ENCODE assay signal across 12 cellular contexts in genomic region chr1:26318338-26319064, GRCh38. TPM values are rescaled to one million over a fixed set of nuclear protein-coding genes. Genes with fewer than 3 reads are reported as not detected.
DNase-seq lines count a peak whose midpoint lies in the region; ATAC-seq lines count a peak whose summit lies in the region.
"Had no signal": no experiment of that assay in that cellular context is flagged by ENCODE, and none has a peak within 500 bp of the region (broad histone marks: within the 10 kb centered on the region; RNA-seq: fewer than 3 reads in every experiment).

No MANE protein-coding gene starts in this region.

- DNase-seq in activated CD4-positive, alpha-beta T cell treated with anti-CD3 and anti-CD28 coated beads for 36 hours: peak; percentile 81
- no peak for DNase-seq in activated CD4-positive, alpha-beta T cell treated with anti-CD3 and anti-CD28 coated beads, Interleukin-2, amount 50 U/mL, for 1 hour
- peak; percentile 82 for DNase-seq in activated CD4-positive, alpha-beta memory T cell treated with anti-CD3 and anti-CD28 coated beads for 36 hours
- DNase-seq in left lobe of liver (ENCODE audit: low spot score) (no peak), NCI-H526 treated with DMSO at 0.1 percent for 48 hours (lab: John Stamatoyannopoulos, UW) (no peak), middle frontal gyrus (ENCODE audit: extremely low spot score, low spot score) (no peak)
- DNase-seq: NCI-H345 had no signal

- peaks cover 9 to 48% (median 25%) of the 10 kb centered on the region in 5 donors for H3K4me1 ChIP-seq in subcutaneous abdominal adipose tissue (ENCODE audit: control insufficient read depth in 5 of 5, insufficient read depth in 5 of 5, low read length in 5 of 5)

- peaks cover 31% of the 10 kb centered on the region for H3K36me3 Mint-ChIP-seq in activated CD4-positive, alpha-beta T cell treated with anti-CD3 and anti-CD28 coated beads for 36 hours (ENCODE audit: low read depth)
- H3K36me3 Mint-ChIP-seq in activated CD4-positive, alpha-beta memory T cell treated with anti-CD3 and anti-CD28 coated beads for 36 hours: peaks cover 25% of the 10 kb centered on the region

- H3K27me3 Mint-ChIP-seq in activated CD4-positive, alpha-beta T cell treated with anti-CD3 and anti-CD28 coated beads for 36 hours: no peaks in the 10 kb centered on the region
- no peaks in the 10 kb centered on the region for H3K27me3 Mint-ChIP-seq in activated CD4-positive, alpha-beta memory T cell treated with anti-CD3 and anti-CD28 coated beads for 36 hours

- peak overlapping the region in 3 of 5 donors; percentile 1 to 21 (median 2) for H3K9ac ChIP-seq in subcutaneous abdominal adipose tissue (ENCODE audit: low read length in 5 of 5)

- POLR2A ChIA-PET in activated CD4-positive, alpha-beta T cell treated with anti-CD3 and anti-CD28 coated beads for 36 hours (lab: Charles Lee): interaction anchor here (0.5 to 3.6 kb wide), 10 partner anchors 11 to 758 kb away, joined by 3 to 25 read pairs (median 3); partner anchors contain the start of genes AUNIP, HMGN2, PDIK1L and UBXN11
- POLR2A ChIA-PET in activated CD4-positive, alpha-beta memory T cell treated with anti-CD3 and anti-CD28 coated beads for 36 hours (lab: Charles Lee): interaction anchor here (0.9 to 7.0 kb wide), 7 partner anchors 9 to 84 kb away, joined by 3 to 100 read pairs (median 10); partner anchors contain the start of genes CEP85, SH3BGRL3 and UBXN11

- no peaks in the 10 kb centered on the region for H3K9me3 Mint-ChIP-seq in activated CD4-positive, alpha-beta T cell treated with anti-CD3 and anti-CD28 coated beads for 36 hours (ENCODE audit: low read depth)
- H3K9me3 Mint-ChIP-seq in activated CD4-positive, alpha-beta memory T cell treated with anti-CD3 and anti-CD28 coated beads for 36 hours: no peaks in the 10 kb centered on the region

- CTCF ChIA-PET in activated CD4-positive, alpha-beta T cell treated with anti-CD3 and anti-CD28 coated beads for 36 hours (lab: Charles Lee): interaction anchor here (0.7 to 12.7 kb wide), 11 partner anchors 9 to 284 kb away, joined by 3 to 399 read pairs (median 4); partner anchors contain the start of genes CEP85, SH3BGRL3, UBXN11 and ZNF593
- CTCF ChIA-PET in activated CD4-positive, alpha-beta memory T cell treated with anti-CD3 and anti-CD28 coated beads for 36 hours (lab: Charles Lee): interaction anchor here (0.8 to 23.7 kb wide), 9 partner anchors 11 to 174 kb away, joined by 3 to 886 read pairs (median 12); partner anchors contain the start of genes C1orf232, CEP85, SH3BGRL3 and UBXN11

- H3K27me3 ChIP-seq in subcutaneous abdominal adipose tissue (ENCODE audit: control insufficient read depth in 5 of 5, insufficient read depth in 4 of 5, low read length in 5 of 5): peaks cover 0 to 5% (median 0%) of the 10 kb centered on the region in 5 donors

- peaks cover 75% of the 10 kb centered on the region for H3K4me1 Mint-ChIP-seq in activated CD4-positive, alpha-beta T cell treated with anti-CD3 and anti-CD28 coated beads for 36 hours
- H3K4me1 Mint-ChIP-seq in activated CD4-positive, alpha-beta memory T cell treated with anti-CD3 and anti-CD28 coated beads for 36 hours (ENCODE audit: low read depth): peaks cover 59% of the 10 kb centered on the region

- peak overlapping the region in 2 of 5 donors; percentile 28 for H3K4me3 ChIP-seq in subcutaneous abdominal adipose tissue (ENCODE audit: low read depth in 1 of 5, low read length in 5 of 5)

- peak overlapping the region; percentile 89 for H3K4me3 Mint-ChIP-seq in activated CD4-positive, alpha-beta T cell treated with anti-CD3 and anti-CD28 coated beads for 36 hours
- H3K4me3 Mint-ChIP-seq in activated CD4-positive, alpha-beta memory T cell treated with anti-CD3 and anti-CD28 coated beads for 36 hours: peak overlapping the region; percentile 91

- H3K27ac Mint-ChIP-seq in activated CD4-positive, alpha-beta T cell treated with anti-CD3 and anti-CD28 coated beads for 36 hours: peak overlapping the region; percentile 92
- H3K27ac Mint-ChIP-seq in activated CD4-positive, alpha-beta memory T cell treated with anti-CD3 and anti-CD28 coated beads for 36 hours: peak overlapping the region; percentile 91

- no peaks in the 10 kb centered on the region for H3K9me3 ChIP-seq in subcutaneous abdominal adipose tissue (ENCODE audit: control insufficient read depth in 5 of 5, low read length in 5 of 5)

- ATAC-seq in activated CD4-positive, alpha-beta T cell treated with anti-CD3 and anti-CD28 coated beads for 36 hours: peak; percentile 21
- ATAC-seq in left lobe of liver (peak; percentile 9), HG03521 (IDR thresholded peaks at IDR 0.05; ENCODE audit: unreplicated experiment) (no peak)

- no peaks in the 10 kb centered on the region for H3K36me3 ChIP-seq in subcutaneous abdominal adipose tissue (ENCODE audit: control insufficient read depth in 5 of 5, insufficient read depth in 5 of 5, low read length in 5 of 5)

- intact Hi-C loops in activated CD4-positive, alpha-beta T cell treated with anti-CD3 and anti-CD28 coated beads for 36 hours (cut with DNase I, micrococcal nuclease): loop anchor here (1.0 to 5.0 kb wide), 4 partner anchors 11 to 281 kb away; partner anchors contain the start of genes HMGN2 (in 1 of the 2) and SH3BGRL3 (in 1 of the 2)
- intact Hi-C loops in activated CD4-positive, alpha-beta memory T cell treated with anti-CD3 and anti-CD28 coated beads for 36 hours (cut with micrococcal nuclease): loop anchor here (1.0 to 10.0 kb wide), 2 partner anchors 10 to 226 kb away; no protein-coding TSS in a partner anchor

- H3K27ac ChIP-seq in subcutaneous abdominal adipose tissue (ENCODE audit: low read depth, low read length): no peak overlapping the region

RNA-seq across cellular contexts. Expression of gene CD52, which starts 0.7 kb away (rescaled TPM):
- 100 to 1,000 TPM; 216 to 217 TPM for total RNA-seq in activated CD4-positive, alpha-beta T cell treated with anti-CD3 and anti-CD28 coated beads for 36 hours
- total RNA-seq in activated CD4-positive, alpha-beta memory T cell treated with anti-CD3 and anti-CD28 coated beads for 36 hours: 100 to 1,000 TPM; 261 to 291 TPM
- 3.0 TPM for total RNA-seq in left lobe of liver
- total RNA-seq: A673, fibroblast of lung, renal cortical epithelial cell had no signal

RNA-seq across cellular contexts. Expression of gene UBXN11, which starts 12.1 kb away (rescaled TPM):
- total RNA-seq in activated CD4-positive, alpha-beta T cell treated with anti-CD3 and anti-CD28 coated beads for 36 hours: 10 to 100 TPM; 19.4 to 22.2 TPM
- total RNA-seq in activated CD4-positive, alpha-beta memory T cell treated with anti-CD3 and anti-CD28 coated beads for 36 hours: 10 to 100 TPM; 24.5 to 26.1 TPM
- 7.8 TPM for total RNA-seq in left lobe of liver

RNA-seq across cellular contexts. Expression of gene CRYBG2, which starts 35.4 kb away (rescaled TPM):
- 1 to 10 TPM; 1.5 to 1.6 TPM for total RNA-seq in activated CD4-positive, alpha-beta T cell treated with anti-CD3 and anti-CD28 coated beads for 36 hours
- total RNA-seq in activated CD4-positive, alpha-beta memory T cell treated with anti-CD3 and anti-CD28 coated beads for 36 hours: 1 to 10 TPM; 1.3 to 1.6 TPM
- total RNA-seq in left lobe of liver: 0.18 TPM
- total RNA-seq: A673, fibroblast of lung had no signal

RNA-seq across cellular contexts. Expression of gene SH3BGRL3, which starts 38.6 kb away (rescaled TPM):
- 100 to 1,000 TPM; 267 to 381 TPM for total RNA-seq in activated CD4-positive, alpha-beta T cell treated with anti-CD3 and anti-CD28 coated beads for 36 hours
- total RNA-seq in activated CD4-positive, alpha-beta memory T cell treated with anti-CD3 and anti-CD28 coated beads for 36 hours: 100 to 1,000 TPM; 305 to 320 TPM
- total RNA-seq in left lobe of liver: 31.5 TPM

RNA-seq across cellular contexts. Expression of gene ZNF683, which starts 54.0 kb away (rescaled TPM):
- not detected for total RNA-seq in activated CD4-positive, alpha-beta T cell treated with anti-CD3 and anti-CD28 coated beads for 36 hours
- not detected for total RNA-seq in activated CD4-positive, alpha-beta memory T cell treated with anti-CD3 and anti-CD28 coated beads for 36 hours
- total RNA-seq in left lobe of liver: not detected
- total RNA-seq: A673, fibroblast of lung, renal cortical epithelial cell had no signal

Comparison
In these comparisons a context has a peak if more than half of its experiments do, and no peak if none do; other contexts are left out.
1. DNase-seq: peak in activated CD4-positive, alpha-beta T cell treated with anti-CD3 and anti-CD28 coated beads for 36 hours (single experiment) and activated CD4-positive, alpha-beta memory T cell treated with anti-CD3 and anti-CD28 coated beads for 36 hours (single experiment); none in activated CD4-positive, alpha-beta T cell treated with anti-CD3 and anti-CD28 coated beads, Interleukin-2, amount 50 U/mL, for 1 hour (single experiment), left lobe of liver (single experiment), NCI-H526 treated with DMSO at 0.1 percent for 48 hours (single experiment) and middle frontal gyrus (single experiment).
2. RNA of gene CD52, which starts 0.7 kb away (total RNA-seq): 261 to 291 TPM in activated CD4-positive, alpha-beta memory T cell treated with anti-CD3 and anti-CD28 coated beads for 36 hours and 216 to 217 TPM in activated CD4-positive, alpha-beta T cell treated with anti-CD3 and anti-CD28 coated beads for 36 hours; 3.0 TPM in left lobe of liver (single experiment); every median in the first group is over 10 times any median in the second.